14 cellular contexts compared by ENCODE assay signal in genomic region chr4:178198691-178199090, GRCh38.
"Had no signal": no experiment of that assay in that cellular context is flagged by ENCODE, and none has a peak within 500 bp of the region (broad histone marks: within the 10 kb centered on the region; RNA-seq: fewer than 3 reads in every experiment).

No MANE protein-coding gene starts in this region.

- DNase-seq: activated CD4-positive, alpha-beta T cell treated with anti-CD3 and anti-CD28 coated beads, Interleukin-2, amount 50 U/mL, for 4 hours; activated CD4-positive, CD25-positive, alpha-beta regulatory T cell treated with anti-CD3 and anti-CD28 coated beads, Interleukin-2, amount 50 U/mL, for 72 hours; activated CD8-positive, alpha-beta memory T cell treated with anti-CD3 and anti-CD28 coated beads, Interleukin-2, amount 10 ng/mL, durations not matched to agents 7 days and 5 days; activated effector memory CD4-positive, alpha-beta T cell treated with anti-CD3 and anti-CD28 coated beads, Interleukin-2, amount 50 U/mL, for 16 hours; activated T-cell treated with anti-CD3 and anti-CD28 coated beads, Interleukin-2, amount 50 U/mL, for 24 hours; cortex of kidney; pancreas; small intestine; SW 1271 had no signal

- H3K4me3 ChIP-seq: pancreas, SJSA1, tibial nerve had no signal

- H3K27me3 ChIP-seq: pancreas, SJSA1, tibial nerve had no signal

- H3K4me1 ChIP-seq: pancreas, SJSA1, tibial nerve had no signal

- H3K9me3 ChIP-seq: pancreas, tibial nerve had no signal

- ATAC-seq: activated CD8-positive, alpha-beta memory T cell treated with anti-CD3 and anti-CD28 coated beads, Interleukin-2, amount 10 ng/mL, durations not matched to agents 7 days and 5 days; activated naive CD4-positive, alpha-beta T cell treated with anti-CD3 and anti-CD28 coated beads, Interleukin-2, amount 50 U/mL, for 72 hours; left lobe of liver; stimulated activated effector memory CD8-positive, alpha-beta T cell treated with anti-CD3 and anti-CD28 coated beads, Interleukin-12 subunit alpha, Interleukin-12 subunit beta, amount 100 ng/mL, for 72 hours had no signal

- H3K27ac ChIP-seq: pancreas, SJSA1, tibial nerve had no signal

- H3K36me3 ChIP-seq: pancreas, SJSA1, tibial nerve had no signal
